Comparison of ENCODE assay signal across 1 cellular context in genomic region chr7:98288064-98288823, GRCh38.
TF ChIP-seq lines count a peak whose summit lies in the region.

No MANE protein-coding gene starts in this region.

TF ChIP-seq in HepG2, 621 proteins besides CTCF, POLR2A, EP300 and RAD21 (continued from another document):
- no peak for TF ChIP-seq ZNF280B (CRISPR knock-in tag; IDR thresholded peaks at IDR 0.05; ENCODE audit: borderline replicate concordance)
- TF ChIP-seq MAX (IDR thresholded peaks at IDR 0.05): no peak
- no peak for TF ChIP-seq MYC (CRISPR knock-in tag; IDR thresholded peaks at IDR 0.05; ENCODE audit: borderline replicate concordance)
- TF ChIP-seq ZNF777 (CRISPR knock-in tag; IDR thresholded peaks at IDR 0.05): no peak
- TF ChIP-seq AGO2 (optimal IDR thresholded peaks at IDR 0.05; ENCODE audit: low read depth, low read length): no peak
